ENCODE assay signal across 12 cellular contexts in genomic region chr2:1823187-1824169, GRCh38.
DNase-seq lines count a peak whose midpoint lies in the region; ATAC-seq and TF ChIP-seq lines count a peak whose summit lies in the region.
"Had no signal": no experiment of that assay in that cellular context is flagged by ENCODE, and none has a peak within 500 bp of the region (broad histone marks: within the 10 kb centered on the region; RNA-seq: fewer than 3 reads in every experiment).

No MANE protein-coding gene starts in this region.

- CTCF ChIA-PET in activated CD8-positive, alpha-beta memory T cell treated with anti-CD3 and anti-CD28 coated beads, Interleukin-2, amount 10 ng/mL, durations not matched to agents 7 days and 5 days (lab: Charles Lee), result no interaction called here
- CTCF ChIA-PET in CD8-positive, alpha-beta T cell (lab: Charles Lee), result no interaction called here
- CTCF ChIA-PET in SK-N-SH (lab: Yijun Ruan, JAX), result interaction anchor here (0.6 to 1.7 kb wide), 9 partner anchors 9 to 764 kb away, joined by 3 to 6 read pairs (median 3); no protein-coding TSS in a partner anchor

- H3K36me3 Mint-ChIP-seq in activated CD8-positive, alpha-beta memory T cell treated with anti-CD3 and anti-CD28 coated beads, Interleukin-2, amount 10 ng/mL, durations not matched to agents 7 days and 5 days, result no peaks in the 10 kb centered on the region
- no peaks in the 10 kb centered on the region for H3K36me3 Mint-ChIP-seq in CD8-positive, alpha-beta T cell

- no peaks in the 10 kb centered on the region for H3K9me3 Mint-ChIP-seq in activated CD8-positive, alpha-beta memory T cell treated with anti-CD3 and anti-CD28 coated beads, Interleukin-2, amount 10 ng/mL, durations not matched to agents 7 days and 5 days (ENCODE audit: low read depth)
- no peaks in the 10 kb centered on the region for H3K9me3 Mint-ChIP-seq in CD8-positive, alpha-beta T cell
- H3K9me3 Mint-ChIP-seq: dendritic cell treated with granulocyte-macrophage colony-stimulating factor and Interleukin-4, amounts not matched to agents 40 ng/mL and 50 ng/mL, for 4 days had no signal

- intact Hi-C loops in ascending aorta (cut with DNase I) (loop anchor here (2.0 kb wide), 1 partner anchor 171 kb away; no protein-coding TSS in a partner anchor), tibial artery (cut with DNase I; ENCODE audit: low total_unique reads) (no loop called here)
- intact Hi-C loops in CD8-positive, alpha-beta T cell (cut with DNase I, micrococcal nuclease), result no loop called here

- no peaks in the 10 kb centered on the region for H3K27me3 ChIP-seq in ascending aorta
- H3K27me3 ChIP-seq in layer of hippocampus (ENCODE audit: control insufficient read depth, insufficient read depth, low read length), result peaks cover 2% of the 10 kb centered on the region
- no peaks in the 10 kb centered on the region for H3K27me3 ChIP-seq in tibial artery
- no peaks in the 10 kb centered on the region for H3K27me3 ChIP-seq in CD8-positive, alpha-beta T cell (ENCODE audit: insufficient read depth, low read length)
- no peaks in the 10 kb centered on the region for H3K27me3 ChIP-seq in SK-N-SH (ENCODE audit: insufficient read depth)
- H3K27me3 ChIP-seq: foreskin keratinocyte had no signal

- no peaks in the 10 kb centered on the region for H3F3A ChIP-seq in SK-N-SH (replicated peaks; ENCODE audit: insufficient read depth)

- POLR2A ChIA-PET in CD8-positive, alpha-beta T cell (lab: Charles Lee), result no interaction called here
- POLR2A ChIA-PET in SK-N-SH (lab: Yijun Ruan, JAX), result no interaction called here

- peak; percentile 47 for ATAC-seq in activated CD8-positive, alpha-beta memory T cell treated with anti-CD3 and anti-CD28 coated beads, Interleukin-2, amount 10 ng/mL, durations not matched to agents 7 days and 5 days
- no peak for ATAC-seq in CD8-positive, alpha-beta T cell

- no peaks in the 10 kb centered on the region for H3K9me2 ChIP-seq in SK-N-SH

- no peaks in the 10 kb centered on the region for H4K20me1 ChIP-seq in SK-N-SH (ENCODE audit: insufficient read depth)

- H3K4me3 ChIP-seq in ascending aorta (peak overlapping the region in 1 of 2 donors; percentile 65), tibial artery (peak overlapping the region; percentile 63 to 65), SK-N-SH (ENCODE audit: low read depth in 2 of 2, low read length in 1 of 2) (no peak overlapping the region)
- no peak overlapping the region for H3K4me3 ChIP-seq in CD8-positive, alpha-beta T cell (ENCODE audit: low read depth, low read length)

- DNase-seq in activated CD8-positive, alpha-beta memory T cell treated with anti-CD3 and anti-CD28 coated beads, Interleukin-2, amount 10 ng/mL, durations not matched to agents 7 days and 5 days, result no peak
- no peak for DNase-seq in activated CD8-positive, alpha-beta memory T cell treated with anti-CD3 and anti-CD28 coated beads, Interleukin-2, amount 50 U/mL, for 48 hours
- DNase-seq in ascending aorta (ENCODE audit: low spot score in 2 of 2) (peak in 1 of 2 donors; percentile 82), tibial artery (peak in 1 of 2 donors; percentile 88), NCI-H526 (lab: John Stamatoyannopoulos, UW) (no peak), SK-N-SH (no peak)
- no peak for DNase-seq in CD8-positive, alpha-beta T cell
- DNase-seq: foreskin keratinocyte, left ventricle myocardium superior, SHP77 had no signal

- H3K27ac ChIP-seq in ascending aorta (peak overlapping the region; percentile 85 to 94), layer of hippocampus (ENCODE audit: low read depth, low read length) (peak overlapping the region; percentile 38), tibial artery (peak overlapping the region; percentile 92 to 96), SK-N-SH (ENCODE audit: low read depth in 2 of 2, low read length in 1 of 2) (no peak overlapping the region)
- H3K27ac ChIP-seq in CD8-positive, alpha-beta T cell (ENCODE audit: low read depth, low read length), result no peak overlapping the region
- H3K27ac ChIP-seq: foreskin keratinocyte had no signal

- H3K4me2 ChIP-seq in SK-N-SH, result no peak overlapping the region

- no peaks in the 10 kb centered on the region for H3K79me2 ChIP-seq in SK-N-SH (ENCODE audit: insufficient read depth)

- no peak overlapping the region for H3K27ac Mint-ChIP-seq in activated CD8-positive, alpha-beta memory T cell treated with anti-CD3 and anti-CD28 coated beads, Interleukin-2, amount 10 ng/mL, durations not matched to agents 7 days and 5 days
- H3K27ac Mint-ChIP-seq in CD8-positive, alpha-beta T cell, result no peak overlapping the region
- H3K27ac Mint-ChIP-seq: dendritic cell treated with granulocyte-macrophage colony-stimulating factor and Interleukin-4, amounts not matched to agents 40 ng/mL and 50 ng/mL, for 4 days had no signal

- H3K27me3 Mint-ChIP-seq in activated CD8-positive, alpha-beta memory T cell treated with anti-CD3 and anti-CD28 coated beads, Interleukin-2, amount 10 ng/mL, durations not matched to agents 7 days and 5 days, result no peaks in the 10 kb centered on the region
- H3K27me3 Mint-ChIP-seq in CD8-positive, alpha-beta T cell (ENCODE audit: low read depth), result peaks cover 4% of the 10 kb centered on the region
- H3K27me3 Mint-ChIP-seq: dendritic cell treated with granulocyte-macrophage colony-stimulating factor and Interleukin-4, amounts not matched to agents 40 ng/mL and 50 ng/mL, for 4 days had no signal

- TF ChIP-seq CTCF in ascending aorta (IDR thresholded peaks at IDR 0.05) (peak in 2 of 3 experiments; percentile 33 to 41), tibial artery (IDR thresholded peaks at IDR 0.05) (peak; percentile 35 to 37), SK-N-SH (IDR thresholded peaks at IDR 0.05) (no peak)
- no peak for TF ChIP-seq CTCF in CD8-positive, alpha-beta T cell (IDR thresholded peaks at IDR 0.05)

- peaks cover 3% of the 10 kb centered on the region for H3K4me1 Mint-ChIP-seq in activated CD8-positive, alpha-beta memory T cell treated with anti-CD3 and anti-CD28 coated beads, Interleukin-2, amount 10 ng/mL, durations not matched to agents 7 days and 5 days
- H3K4me1 Mint-ChIP-seq in CD8-positive, alpha-beta T cell (ENCODE audit: low read depth), result no peaks in the 10 kb centered on the region

- H3K9ac ChIP-seq in SK-N-SH, result no peak overlapping the region

- peaks cover 8 to 35% of the 10 kb centered on the region in 2 donors for H3K4me1 ChIP-seq in ascending aorta
- peaks cover 0 to 40% (median 20%) of the 10 kb centered on the region in 4 donors for H3K4me1 ChIP-seq in tibial artery
- no peaks in the 10 kb centered on the region for H3K4me1 ChIP-seq in CD8-positive, alpha-beta T cell (ENCODE audit: insufficient read depth, low read length)
- peaks cover 0 to 10% of the 10 kb centered on the region in 2 experiments; a peak in 1 of 4 replicates for H3K4me1 ChIP-seq in SK-N-SH (ENCODE audit: control insufficient read depth in 1 of 2, insufficient read depth in 2 of 2, low read depth in 1 of 2, low read length in 1 of 2)
- H3K4me1 ChIP-seq: foreskin keratinocyte had no signal

- WGBS in SK-N-SH (ENCODE audit: low lambda C conversion rate), result 60% methylated on average over 30 of the region's 30 CpGs

- H3K36me3 ChIP-seq in ascending aorta (no peaks in the 10 kb centered on the region), tibial artery (no peaks in the 10 kb centered on the region), SK-N-SH (replicated peaks in 1 of 2; ENCODE audit: control insufficient read depth in 1 of 2, insufficient read depth in 2 of 2, low read length in 1 of 2) (no peaks in the 10 kb centered on the region)
- no peaks in the 10 kb centered on the region for H3K36me3 ChIP-seq in CD8-positive, alpha-beta T cell (ENCODE audit: insufficient read depth, low read length)

- no peaks in the 10 kb centered on the region for H3K9me3 ChIP-seq in ascending aorta
- H3K9me3 ChIP-seq in tibial artery, result no peaks in the 10 kb centered on the region
- H3K9me3 ChIP-seq in CD8-positive, alpha-beta T cell (ENCODE audit: low read length), result no peaks in the 10 kb centered on the region
- H3K9me3 ChIP-seq in SK-N-SH, result no peaks in the 10 kb centered on the region

- H3K4me3 Mint-ChIP-seq in activated CD8-positive, alpha-beta memory T cell treated with anti-CD3 and anti-CD28 coated beads, Interleukin-2, amount 10 ng/mL, durations not matched to agents 7 days and 5 days, result no peak overlapping the region
- no peak overlapping the region for H3K4me3 Mint-ChIP-seq in CD8-positive, alpha-beta T cell
- H3K4me3 Mint-ChIP-seq: dendritic cell treated with granulocyte-macrophage colony-stimulating factor and Interleukin-4, amounts not matched to agents 40 ng/mL and 50 ng/mL, for 4 days had no signal

- no peak for TF ChIP-seq EP300 in SK-N-SH (IDR thresholded peaks at IDR 0.05; ENCODE audit: borderline replicate concordance in 1 of 2, low read depth in 1 of 2, low read length in 1 of 2)

- H2AFZ ChIP-seq in SK-N-SH (ENCODE audit: low read depth), result no peak overlapping the region

- no peak for TF ChIP-seq RAD21 in SK-N-SH (IDR thresholded peaks at IDR 0.05; ENCODE audit: low read length)

TF ChIP-seq in SK-N-SH, 30 proteins besides CTCF, POLR2A, EP300 and RAD21 (continues in another document):
- TF ChIP-seq EZH2phosphoT487 (IDR thresholded peaks at IDR 0.05; ENCODE audit: borderline replicate concordance, low read depth), result no peak
- TF ChIP-seq FOXM1 (IDR thresholded peaks at IDR 0.05; ENCODE audit: low read depth), result no peak
- TF ChIP-seq REST (IDR thresholded peaks at IDR 0.05; ENCODE audit: low read depth, low read length), result no peak
- no peak for TF ChIP-seq TCF12 (IDR thresholded peaks at IDR 0.05)
- TF ChIP-seq YY1 (IDR thresholded peaks at IDR 0.05; ENCODE audit: low read depth), result no peak

Comparison
In these comparisons a context has a peak if more than half of its experiments do, and no peak if none do; other contexts are left out.
1. H3K27ac ChIP-seq: peak in ascending aorta (2 of 2), layer of hippocampus (single experiment) and tibial artery (2 of 2); none in CD8-positive, alpha-beta T cell (single experiment) and SK-N-SH (0 of 2).
2. H3K4me3 ChIP-seq: peak in tibial artery (2 of 2); none in CD8-positive, alpha-beta T cell (single experiment) and SK-N-SH (0 of 2).
3. CTCF ChIP-seq: peak in ascending aorta (2 of 3) and tibial artery (2 of 2); none in CD8-positive, alpha-beta T cell (single experiment) and SK-N-SH (single experiment).